26 cellular contexts compared by ENCODE assay signal in genomic region chr3:77232557-77232956, GRCh38.
"Had no signal": no experiment of that assay in that cellular context is flagged by ENCODE, and none has a peak within 500 bp of the region (broad histone marks: within the 10 kb centered on the region; RNA-seq: fewer than 3 reads in every experiment).

No MANE protein-coding gene starts in this region.

- H3K9me3 ChIP-seq: stomach, suprapubic skin, testis, thoracic aorta, thyroid gland, tibial artery, tibial nerve, transverse colon, upper lobe of left lung, upper lobe of right lung, uterus, vagina had no signal

- H3K27me3 ChIP-seq: stomach, suprapubic skin, testis, thyroid gland, tibial artery, tibial nerve, transverse colon, upper lobe of left lung, upper lobe of right lung, vagina had no signal

- H3K4me3 ChIP-seq: stomach, suprapubic skin, testis, thoracic aorta, thyroid gland, tibial artery, tibial nerve, transverse colon, upper lobe of left lung, upper lobe of right lung, uterus, vagina had no signal

- H3K27ac ChIP-seq: stomach, suprapubic skin, testis, thoracic aorta, thyroid gland, tibial artery, tibial nerve, transverse colon, upper lobe of left lung, upper lobe of right lung, uterus, vagina had no signal

- H3K36me3 ChIP-seq: stomach, suprapubic skin, thoracic aorta, thyroid gland, tibial artery, tibial nerve, transverse colon, upper lobe of left lung, upper lobe of right lung, uterus, vagina had no signal

- ATAC-seq: stimulated activated effector memory CD8-positive, alpha-beta T cell treated with anti-CD3 and anti-CD28 coated beads, Interleukin-12 subunit alpha, Interleukin-12 subunit beta, amount 100 ng/mL, for 72 hours; stimulated activated memory B cell treated with anti-CD40 and anti-IgM and Interleukin-4, amounts not matched to agents 10 μg/mL and 1 μg/mL and 100 μg/mL, for 72 hours; stimulated activated naive B cell treated with anti-CD40 and anti-IgM and Interleukin-4, amounts not matched to agents 10 μg/mL and 1 μg/mL and 100 μg/mL, for 72 hours; stimulated activated naive CD8-positive, alpha-beta T cell treated with anti-CD3 and anti-CD28 coated beads, Interleukin-15, amount 100 ng/mL, for 72 hours; stimulated activated naive CD8-positive, alpha-beta T cell treated with anti-CD3 and anti-CD28 coated beads, Interleukin-15, Interleukin-2, amounts not matched to agents 100 U/mL and 50 U/mL, for 24 hours; upper lobe of right lung had no signal

- DNase-seq: stimulated activated CD4-positive, alpha-beta T cell treated with anti-CD3 and anti-CD28 coated beads, Interleukin-2, amount 100 ng/mL, for 48 hours; stimulated activated CD4-positive, alpha-beta T cell treated with anti-CD3 and anti-CD28 coated beads, Interleukin-4, amount 100 ng/mL, for 1 hour; stimulated activated CD4-positive, alpha-beta T cell treated with anti-CD3 and anti-CD28 coated beads, Interleukin-4, amount 100 ng/mL, for 24 hours; stimulated activated CD4-positive, alpha-beta T cell treated with anti-CD3 and anti-CD28 coated beads, Interleukin-4, amount 100 ng/mL, for 4 hours; stimulated activated CD8-positive, alpha-beta memory T cell treated with anti-CD3 and anti-CD28 coated beads, Interleukin-4, amount 100 ng/mL, for 48 hours; stimulated activated naive B cell treated with anti-CD40 and anti-IgM and Interleukin-4, amounts not matched to agents 10 μg/mL and 1 μg/mL and 100 μg/mL, for 72 hours; stimulated activated naive CD4-positive, alpha-beta T cell; stimulated activated naive CD4-positive, alpha-beta T cell treated with Interleukin-2 at 50 U/mL for 16 hours; stimulated activated naive CD8-positive, alpha-beta T cell treated with anti-CD3 and anti-CD28 coated beads, Interleukin-15, amount 100 ng/mL, for 72 hours; stimulated activated naive CD8-positive, alpha-beta T cell treated with anti-CD3 and anti-CD28 coated beads, Interleukin-15, Interleukin-2, amounts not matched to agents 100 U/mL and 50 U/mL, for 24 hours; stomach; substantia nigra; testis; thyroid gland; tibial artery; transverse colon; trophoblast cell; upper lobe of left lung; upper lobe of right lung; uterus had no signal

- H3K4me1 ChIP-seq: suprapubic skin, testis, thyroid gland, tibial artery, tibial nerve, transverse colon, upper lobe of left lung, upper lobe of right lung, uterus, vagina had no signal
